Comparison of ENCODE assay signal across 1 cellular context in the genomic region with DNA sequence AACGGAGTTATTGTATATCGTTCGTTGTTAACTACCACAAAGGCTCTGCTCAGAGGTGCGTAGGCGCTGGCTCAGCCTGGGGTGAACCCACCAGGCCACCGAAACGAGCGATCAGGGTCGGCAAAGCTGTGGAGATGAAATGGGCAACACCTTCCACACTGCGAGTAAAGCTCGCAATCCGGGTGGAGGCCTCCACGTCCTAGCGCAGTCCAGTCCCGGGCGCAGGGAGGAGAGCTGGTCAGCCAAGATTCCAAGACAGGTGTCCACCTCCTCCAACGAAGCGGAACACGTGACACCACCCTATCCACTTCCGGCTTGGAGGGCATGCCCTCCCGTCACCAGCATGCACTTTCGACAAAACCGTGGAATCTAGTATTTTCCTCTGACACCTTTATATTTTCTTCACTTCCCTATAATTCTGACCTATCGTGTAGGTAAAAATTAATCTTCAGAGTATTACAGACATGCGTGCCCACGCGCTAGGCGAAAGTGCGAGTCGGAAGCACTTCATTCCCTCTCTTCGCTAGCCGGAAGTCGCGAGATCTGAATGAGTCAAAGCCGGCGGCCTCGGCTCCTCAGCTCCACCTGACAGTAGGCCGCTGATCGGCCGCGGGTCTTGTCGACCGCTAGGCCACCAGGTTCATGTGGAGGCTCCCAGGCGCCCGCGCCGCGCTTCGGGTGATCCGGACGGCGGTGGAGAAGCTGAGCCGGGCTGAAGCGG.
A peak's percentile ranks its signal among the peaks of the same experiment; 100 is the strongest.
TF ChIP-seq lines count a peak whose summit lies in the region.

A gene with protein sequence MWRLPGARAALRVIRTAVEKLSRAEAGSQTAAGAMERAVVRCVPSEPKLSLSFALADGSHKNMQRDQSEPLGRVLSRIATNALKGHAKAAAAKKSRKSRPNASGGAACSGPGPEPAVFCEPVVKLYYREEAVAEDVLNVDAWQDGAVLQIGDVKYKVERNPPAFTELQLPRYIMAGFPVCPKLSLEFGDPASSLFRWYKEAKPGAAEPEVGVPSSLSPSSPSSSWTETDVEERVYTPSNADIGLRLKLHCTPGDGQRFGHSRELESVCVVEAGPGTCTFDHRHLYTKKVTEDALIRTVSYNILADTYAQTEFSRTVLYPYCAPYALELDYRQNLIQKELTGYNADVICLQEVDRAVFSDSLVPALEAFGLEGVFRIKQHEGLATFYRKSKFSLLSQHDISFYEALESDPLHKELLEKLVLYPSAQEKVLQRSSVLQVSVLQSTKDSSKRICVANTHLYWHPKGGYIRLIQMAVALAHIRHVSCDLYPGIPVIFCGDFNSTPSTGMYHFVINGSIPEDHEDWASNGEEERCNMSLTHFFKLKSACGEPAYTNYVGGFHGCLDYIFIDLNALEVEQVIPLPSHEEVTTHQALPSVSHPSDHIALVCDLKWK (plus strand): TSS at position 537 of the 721 bp plus-strand sequence. CDS start 106 bp downstream, at position 643.

TF ChIP-seq in GM23338, 12 proteins besides CTCF, POLR2A, EP300 and RAD21 (continued from another document):
- TF ChIP-seq, protein P1, sequence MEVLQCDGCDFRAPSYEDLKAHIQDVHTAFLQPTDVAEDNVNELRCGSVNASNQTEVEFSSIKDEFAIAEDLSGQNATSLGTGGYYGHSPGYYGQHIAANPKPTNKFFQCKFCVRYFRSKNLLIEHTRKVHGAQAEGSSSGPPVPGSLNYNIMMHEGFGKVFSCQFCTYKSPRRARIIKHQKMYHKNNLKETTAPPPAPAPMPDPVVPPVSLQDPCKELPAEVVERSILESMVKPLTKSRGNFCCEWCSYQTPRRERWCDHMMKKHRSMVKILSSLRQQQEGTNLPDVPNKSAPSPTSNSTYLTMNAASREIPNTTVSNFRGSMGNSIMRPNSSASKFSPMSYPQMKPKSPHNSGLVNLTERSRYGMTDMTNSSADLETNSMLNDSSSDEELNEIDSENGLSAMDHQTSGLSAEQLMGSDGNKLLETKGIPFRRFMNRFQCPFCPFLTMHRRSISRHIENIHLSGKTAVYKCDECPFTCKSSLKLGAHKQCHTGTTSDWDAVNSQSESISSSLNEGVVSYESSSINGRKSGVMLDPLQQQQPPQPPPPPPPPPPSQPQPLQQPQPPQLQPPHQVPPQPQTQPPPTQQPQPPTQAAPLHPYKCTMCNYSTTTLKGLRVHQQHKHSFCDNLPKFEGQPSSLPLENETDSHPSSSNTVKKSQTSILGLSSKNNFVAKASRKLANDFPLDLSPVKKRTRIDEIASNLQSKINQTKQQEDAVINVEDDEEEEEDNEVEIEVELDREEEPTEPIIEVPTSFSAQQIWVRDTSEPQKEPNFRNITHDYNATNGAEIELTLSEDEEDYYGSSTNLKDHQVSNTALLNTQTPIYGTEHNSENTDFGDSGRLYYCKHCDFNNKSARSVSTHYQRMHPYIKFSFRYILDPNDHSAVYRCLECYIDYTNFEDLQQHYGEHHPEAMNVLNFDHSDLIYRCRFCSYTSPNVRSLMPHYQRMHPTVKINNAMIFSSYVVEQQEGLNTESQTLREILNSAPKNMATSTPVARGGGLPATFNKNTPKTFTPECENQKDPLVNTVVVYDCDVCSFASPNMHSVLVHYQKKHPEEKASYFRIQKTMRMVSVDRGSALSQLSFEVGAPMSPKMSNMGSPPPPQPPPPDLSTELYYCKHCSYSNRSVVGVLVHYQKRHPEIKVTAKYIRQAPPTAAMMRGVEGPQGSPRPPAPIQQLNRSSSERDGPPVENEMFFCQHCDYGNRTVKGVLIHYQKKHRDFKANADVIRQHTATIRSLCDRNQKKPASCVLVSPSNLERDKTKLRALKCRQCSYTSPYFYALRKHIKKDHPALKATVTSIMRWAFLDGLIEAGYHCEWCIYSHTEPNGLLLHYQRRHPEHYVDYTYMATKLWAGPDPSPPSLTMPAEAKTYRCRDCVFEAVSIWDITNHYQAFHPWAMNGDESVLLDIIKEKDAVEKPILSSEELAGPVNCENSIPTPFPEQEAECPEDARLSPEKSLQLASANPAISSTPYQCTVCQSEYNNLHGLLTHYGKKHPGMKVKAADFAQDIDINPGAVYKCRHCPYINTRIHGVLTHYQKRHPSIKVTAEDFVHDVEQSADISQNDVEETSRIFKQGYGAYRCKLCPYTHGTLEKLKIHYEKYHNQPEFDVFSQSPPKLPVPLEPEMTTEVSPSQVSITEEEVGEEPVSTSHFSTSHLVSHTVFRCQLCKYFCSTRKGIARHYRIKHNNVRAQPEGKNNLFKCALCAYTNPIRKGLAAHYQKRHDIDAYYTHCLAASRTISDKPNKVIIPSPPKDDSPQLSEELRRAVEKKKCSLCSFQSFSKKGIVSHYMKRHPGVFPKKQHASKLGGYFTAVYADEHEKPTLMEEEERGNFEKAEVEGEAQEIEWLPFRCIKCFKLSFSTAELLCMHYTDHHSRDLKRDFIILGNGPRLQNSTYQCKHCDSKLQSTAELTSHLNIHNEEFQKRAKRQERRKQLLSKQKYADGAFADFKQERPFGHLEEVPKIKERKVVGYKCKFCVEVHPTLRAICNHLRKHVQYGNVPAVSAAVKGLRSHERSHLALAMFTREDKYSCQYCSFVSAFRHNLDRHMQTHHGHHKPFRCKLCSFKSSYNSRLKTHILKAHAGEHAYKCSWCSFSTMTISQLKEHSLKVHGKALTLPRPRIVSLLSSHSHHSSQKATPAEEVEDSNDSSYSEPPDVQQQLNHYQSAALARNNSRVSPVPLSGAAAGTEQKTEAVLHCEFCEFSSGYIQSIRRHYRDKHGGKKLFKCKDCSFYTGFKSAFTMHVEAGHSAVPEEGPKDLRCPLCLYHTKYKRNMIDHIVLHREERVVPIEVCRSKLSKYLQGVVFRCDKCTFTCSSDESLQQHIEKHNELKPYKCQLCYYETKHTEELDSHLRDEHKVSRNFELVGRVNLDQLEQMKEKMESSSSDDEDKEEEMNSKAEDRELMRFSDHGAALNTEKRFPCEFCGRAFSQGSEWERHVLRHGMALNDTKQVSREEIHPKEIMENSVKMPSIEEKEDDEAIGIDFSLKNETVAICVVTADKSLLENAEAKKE (CRISPR knock-in tag; IDR thresholded peaks at IDR 0.05): no peak
- TF ChIP-seq ZNF114 (CRISPR knock-in tag; IDR thresholded peaks at IDR 0.05): no peak
- no peak for TF ChIP-seq STAT1 (IDR thresholded peaks at IDR 0.05; ENCODE audit: unreplicated experiment)
- TF ChIP-seq POLR2AphosphoS5 (IDR thresholded peaks at IDR 0.05; ENCODE audit: low read depth): peak; percentile 78
- no peak for TF ChIP-seq NANOG (IDR thresholded peaks at IDR 0.05; ENCODE audit: borderline replicate concordance)
- TF ChIP-seq EZH2 (IDR thresholded peaks at IDR 0.05; ENCODE audit: low read depth, unreplicated experiment): no peak
